11 cellular contexts compared by ENCODE assay signal in the genomic region with DNA sequence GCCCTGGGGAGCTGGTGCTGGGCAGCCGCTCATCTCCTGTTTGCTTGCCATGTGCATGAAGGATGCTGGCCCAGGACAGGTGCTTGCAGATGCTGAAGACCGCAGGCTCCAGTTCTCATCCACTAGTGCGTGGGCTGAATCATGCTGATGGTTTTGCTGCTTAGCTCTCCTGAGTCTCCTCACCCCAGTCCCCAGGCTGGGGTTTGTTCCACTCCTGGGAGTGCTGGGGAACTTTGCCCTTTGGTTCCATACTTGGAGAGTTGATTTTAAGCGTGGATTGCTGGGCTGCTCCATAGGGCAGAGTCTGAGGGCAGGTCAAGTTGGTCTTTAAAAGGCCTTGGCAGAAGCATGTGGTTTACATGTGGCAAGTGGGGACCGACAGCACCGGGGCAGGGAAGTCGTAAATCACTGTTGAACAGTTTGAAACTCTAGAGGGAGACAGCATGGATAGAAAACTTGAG. TPM values are rescaled to one million over a fixed set of nuclear protein-coding genes. Genes with fewer than 3 reads are reported as not detected.
DNase-seq lines count a peak whose midpoint lies in the region; ATAC-seq lines count a peak whose summit lies in the region.
"Had no signal": no experiment of that assay in that cellular context is flagged by ENCODE, and none has a peak within 500 bp of the region (broad histone marks: within the 10 kb centered on the region; RNA-seq: fewer than 3 reads in every experiment).

No MANE protein-coding gene starts in this region.

- peaks cover 20 to 36% (median 33%) of the 10 kb centered on the region in 3 donors for H3K4me1 Mint-ChIP-seq in naive B cell

- H3K27ac ChIP-seq in angular gyrus (ENCODE audit: low read depth, low read length) = peak overlapping the region; percentile 3
- H3K27ac ChIP-seq: KMS-11 had no signal

- peak overlapping the region in 6 of 8 donors; percentile 9 to 90 (median 55) for H3K4me3 Mint-ChIP-seq in naive B cell

- no peaks in the 10 kb centered on the region for H3K36me3 Mint-ChIP-seq in naive B cell

- no peaks in the 10 kb centered on the region for H3K27me3 Mint-ChIP-seq in naive B cell

- DNase-seq in GDM1 (lab: John Stamatoyannopoulos, UW) (peak; percentile 66), LHCN-M2 (ENCODE audit: low read depth) (peak; percentile 27), naive B cell (no peak), midbrain (lab: John Stamatoyannopoulos, UW) (no peak), NCI-H748 treated with DMSO at 0.1 percent for 48 hours (lab: John Stamatoyannopoulos, UW) (no peak)
- DNase-seq: activated CD4-positive, CD25-positive, alpha-beta regulatory T cell treated with anti-CD3 and anti-CD28 coated beads, Interleukin-2, amount 50 U/mL, for 72 hours; occipital lobe had no signal

- no peak for ATAC-seq in naive B cell (ENCODE audit: low read depth in 2 of 2)
- ATAC-seq in HG03354 (IDR thresholded peaks at IDR 0.05; ENCODE audit: poor library complexity, severe bottlenecking, unreplicated experiment) = no peak
- ATAC-seq in HG02970 (IDR thresholded peaks at IDR 0.05; ENCODE audit: low FRiP score, unreplicated experiment) = no peak

- peak overlapping the region in 3 of 6 donors; percentile 34 to 58 (median 40) for H3K27ac Mint-ChIP-seq in naive B cell

- no peaks in the 10 kb centered on the region for H3K9me3 Mint-ChIP-seq in naive B cell

RNA-seq across cellular contexts. Expression of gene DYNC2I1, which starts 9.1 kb away (rescaled TPM):
- 5.9 and 9.2 TPM in 2 replicates for total RNA-seq in LHCN-M2 (2014; rRNA removed)
- 7.0 TPM for polyA plus RNA-seq in LHCN-M2 (2012)
- polyA plus RNA-seq in naive B cell (ENCODE audit: low read depth in 6 of 6) = 10 to 100 TPM; 12.6 to 20.4 (median 18.3) TPM

RNA-seq across cellular contexts. Expression of gene ESYT2, which starts 36.2 kb away (rescaled TPM):
- 118 and 164 TPM in 2 replicates for total RNA-seq in LHCN-M2 (2014; rRNA removed)
- 38.0 TPM for polyA plus RNA-seq in LHCN-M2 (2012)
- 10 to 100 TPM; 15.4 to 23.0 (median 16.8) TPM for polyA plus RNA-seq in naive B cell (ENCODE audit: low read depth in 6 of 6)

Comparison
In these comparisons a context has a peak if more than half of its experiments do, and no peak if none do; other contexts are left out.
1. DNase-seq: peak in GDM1 (single experiment) and LHCN-M2 (single experiment); none in naive B cell (single experiment), midbrain (single experiment) and NCI-H748 treated with DMSO at 0.1 percent for 48 hours (single experiment).